In genomic region chr17:48052956-48053757, GRCh38 we compare ENCODE assay signal across 8 cellular contexts. TPM values are rescaled to one million over a fixed set of nuclear protein-coding genes. Genes with fewer than 3 reads are reported as not detected.
DNase-seq lines count a peak whose midpoint lies in the region; ATAC-seq and TF ChIP-seq lines count a peak whose summit lies in the region.

No MANE protein-coding gene starts in this region.

- POLR2A ChIA-PET in CD4-positive, alpha-beta T cell (lab: Charles Lee), result no interaction called here
- POLR2A ChIA-PET in activated CD8-positive, alpha-beta T cell treated with anti-CD3 and anti-CD28 coated beads for 36 hours (lab: Charles Lee), result interaction anchor here (0.6 kb wide), 1 partner anchor 8 kb away, joined by 3 read pairs; no protein-coding TSS in a partner anchor

- H3K27me3 Mint-ChIP-seq in CD4-positive, alpha-beta T cell, result no peaks in the 10 kb centered on the region
- H3K27me3 Mint-ChIP-seq in activated CD8-positive, alpha-beta T cell treated with anti-CD3 and anti-CD28 coated beads for 36 hours, result no peaks in the 10 kb centered on the region

- CTCF ChIA-PET in CD4-positive, alpha-beta T cell (lab: Charles Lee), result no interaction called here
- CTCF ChIA-PET in activated CD8-positive, alpha-beta T cell treated with anti-CD3 and anti-CD28 coated beads for 36 hours (lab: Charles Lee), result interaction anchor here (0.9 to 2.7 kb wide), 4 partner anchors 13 to 26 kb away, joined by 3 to 8 read pairs (median 4); partner anchors contain the start of gene COPZ2

- no peaks in the 10 kb centered on the region for H3K9me3 Mint-ChIP-seq in CD4-positive, alpha-beta T cell
- no peaks in the 10 kb centered on the region for H3K9me3 Mint-ChIP-seq in activated CD8-positive, alpha-beta T cell treated with anti-CD3 and anti-CD28 coated beads for 36 hours

- peaks cover 50% of the 10 kb centered on the region for H3K4me1 Mint-ChIP-seq in CD4-positive, alpha-beta T cell (ENCODE audit: low read depth)
- H3K4me1 Mint-ChIP-seq in activated CD8-positive, alpha-beta T cell treated with anti-CD3 and anti-CD28 coated beads for 36 hours (ENCODE audit: low read depth), result peaks cover 63% of the 10 kb centered on the region

- peak overlapping the region; percentile 17 for H3K4me3 ChIP-seq in NB4 (ENCODE audit: low read depth, low read length)

- no peak for TF ChIP-seq CTCF in CD4-positive, alpha-beta T cell (IDR thresholded peaks at IDR 0.05)
- no peak for TF ChIP-seq CTCF in NB4 (IDR thresholded peaks at IDR 0.05; ENCODE audit: low read depth, low read length)
- TF ChIP-seq CTCF in activated CD8-positive, alpha-beta T cell treated with anti-CD3 and anti-CD28 coated beads for 36 hours (IDR thresholded peaks at IDR 0.05), result no peak

- H3K4me3 Mint-ChIP-seq in CD4-positive, alpha-beta T cell, result peak overlapping the region; percentile 34
- H3K4me3 Mint-ChIP-seq in activated CD8-positive, alpha-beta T cell treated with anti-CD3 and anti-CD28 coated beads for 36 hours, result peak overlapping the region; percentile 6

- no peaks in the 10 kb centered on the region for H3K27me3 ChIP-seq in CD4-positive, alpha-beta T cell (ENCODE audit: control insufficient read depth, insufficient read depth, low read length)

- no peak for DNase-seq in CD4-positive, alpha-beta T cell
- no peak for DNase-seq in NB4 (ENCODE audit: low read depth)
- no peak for DNase-seq in activated CD8-positive, alpha-beta T cell treated with anti-CD3 and anti-CD28 coated beads for 36 hours
- peak; percentile 51 for DNase-seq in glomerular visceral epithelial cell (ENCODE audit: extremely low spot score)
- DNase-seq in pons (ENCODE audit: low spot score), result peak; percentile 80
- no peak for DNase-seq in GDM1 (lab: John Stamatoyannopoulos, UW)

- H3K36me3 Mint-ChIP-seq in CD4-positive, alpha-beta T cell (ENCODE audit: low read depth), result peaks cover 78% of the 10 kb centered on the region
- H3K36me3 Mint-ChIP-seq in activated CD8-positive, alpha-beta T cell treated with anti-CD3 and anti-CD28 coated beads for 36 hours (ENCODE audit: low read depth), result peaks cover 69% of the 10 kb centered on the region

- no peak overlapping the region for H3K27ac ChIP-seq in CD4-positive, alpha-beta T cell (ENCODE audit: low read depth, low read length)

- intact Hi-C loops in CD4-positive, alpha-beta T cell (cut with DNase I, micrococcal nuclease), result no loop called here
- intact Hi-C loops in activated CD8-positive, alpha-beta T cell treated with anti-CD3 and anti-CD28 coated beads for 36 hours (cut with micrococcal nuclease), result no loop called here

- peak overlapping the region; percentile 22 for H3K27ac Mint-ChIP-seq in CD4-positive, alpha-beta T cell
- H3K27ac Mint-ChIP-seq in activated CD8-positive, alpha-beta T cell treated with anti-CD3 and anti-CD28 coated beads for 36 hours, result peak overlapping the region; percentile 66

- no peak for TF ChIP-seq POLR2A in NB4 (IDR thresholded peaks at IDR 0.05; ENCODE audit: extremely low read depth, insufficient read length)

- no peaks in the 10 kb centered on the region for H3K9me3 ChIP-seq in CD4-positive, alpha-beta T cell (ENCODE audit: control insufficient read depth, low read length)

- ATAC-seq in CD4-positive, alpha-beta T cell (ENCODE audit: poor library complexity), result no peak
- no peak for ATAC-seq in activated CD8-positive, alpha-beta T cell treated with anti-CD3 and anti-CD28 coated beads for 36 hours
- ATAC-seq in GM21723 (IDR thresholded peaks at IDR 0.05; ENCODE audit: unreplicated experiment), result no peak
- no peak for ATAC-seq in HG03457 (IDR thresholded peaks at IDR 0.05; ENCODE audit: unreplicated experiment)

RNA-seq across cellular contexts. Expression of gene NFE2L1, which starts 5.0 kb away (rescaled TPM):
- 10 to 100 TPM; 28.1 to 30.6 TPM for total RNA-seq in CD4-positive, alpha-beta T cell
- 10 to 100 TPM; 88.3 to 90.3 TPM for total RNA-seq in activated CD8-positive, alpha-beta T cell treated with anti-CD3 and anti-CD28 coated beads for 36 hours

RNA-seq across cellular contexts. Expression of gene COPZ2, which starts 15.6 kb away (rescaled TPM):
- under 1 TPM; 0.47 to 0.88 TPM for total RNA-seq in CD4-positive, alpha-beta T cell
- total RNA-seq in activated CD8-positive, alpha-beta T cell treated with anti-CD3 and anti-CD28 coated beads for 36 hours, result 1 to 10 TPM; 4.3 to 4.6 TPM

RNA-seq across cellular contexts. Expression of gene CBX1, which starts 48.1 kb away (rescaled TPM):
- total RNA-seq in CD4-positive, alpha-beta T cell, result 1 to 10 TPM; 5.5 to 6.6 TPM
- 10 to 100 TPM; 52.3 to 53.0 TPM for total RNA-seq in activated CD8-positive, alpha-beta T cell treated with anti-CD3 and anti-CD28 coated beads for 36 hours

RNA-seq across cellular contexts. Expression of gene SNX11, which starts 54.4 kb away (rescaled TPM):
- 1 to 10 TPM; 6.8 to 8.7 TPM for total RNA-seq in CD4-positive, alpha-beta T cell
- total RNA-seq in activated CD8-positive, alpha-beta T cell treated with anti-CD3 and anti-CD28 coated beads for 36 hours, result 10 to 100 TPM; 27.2 to 29.5 TPM

Comparison
In these comparisons a context has a peak if more than half of its experiments do, and no peak if none do; other contexts are left out.
1. DNase-seq: peak in glomerular visceral epithelial cell (single experiment) and pons (single experiment); none in CD4-positive, alpha-beta T cell (0 of 10), NB4 (single experiment), activated CD8-positive, alpha-beta T cell treated with anti-CD3 and anti-CD28 coated beads for 36 hours (single experiment) and GDM1 (single experiment).
2. RNA of gene CBX1, which starts 48.1 kb away (total RNA-seq): 52.3 to 53.0 TPM in activated CD8-positive, alpha-beta T cell treated with anti-CD3 and anti-CD28 coated beads for 36 hours; 5.5 to 6.6 TPM in CD4-positive, alpha-beta T cell; every median in the first group is over 4 times any median in the second.